ENCODE assay signal across 9 cellular contexts in genomic region chr1:17538428-17539130, GRCh38. TPM values are rescaled to one million over a fixed set of nuclear protein-coding genes. Genes with fewer than 3 reads are reported as not detected.
DNase-seq lines count a peak whose midpoint lies in the region; ATAC-seq lines count a peak whose summit lies in the region.
"Had no signal": no experiment of that assay in that cellular context is flagged by ENCODE, and none has a peak within 500 bp of the region (broad histone marks: within the 10 kb centered on the region; RNA-seq: fewer than 3 reads in every experiment).

No MANE protein-coding gene starts in this region.

- H3K9ac ChIP-seq in HUES64 (ENCODE audit: low read depth, low read length) = peak overlapping the region; percentile 56

- peaks cover 45 to 68% of the 10 kb centered on the region in 2 donors for H3K27me3 Mint-ChIP-seq in stimulated activated naive B cell treated with anti-CD40 and anti-IgM and Interleukin-4, amounts not matched to agents 10 μg/mL and 1 μg/mL and 100 μg/mL, for 72 hours

- no peaks in the 10 kb centered on the region for H3K9me3 ChIP-seq in HUES64 (ENCODE audit: insufficient read depth, low read depth, low read length)

- peak; percentile 24 for DNase-seq in T1000 (lab: John Stamatoyannopoulos, UW)
- peak; percentile 36 for DNase-seq in iris pigment epithelial cell (ENCODE audit: low read depth)
- no peak for DNase-seq in stimulated activated naive B cell treated with anti-CD40 and anti-IgM and Interleukin-4, amounts not matched to agents 10 μg/mL and 1 μg/mL and 100 μg/mL, for 72 hours
- no peak for DNase-seq in T-helper 2 cell
- no peak for DNase-seq in activated naive CD4-positive, alpha-beta T cell treated with anti-CD3 and anti-CD28 coated beads, Interleukin-2, amount 50 U/mL, for 16 hours
- DNase-seq in NCI-H128 (lab: John Stamatoyannopoulos, UW; ENCODE audit: unreplicated experiment) = no peak
- DNase-seq: activated CD4-positive, alpha-beta T cell treated with anti-CD3 and anti-CD28 coated beads, Interleukin-2, amount 50 U/mL, for 48 hours had no signal

- no peaks in the 10 kb centered on the region for H3K27me3 ChIP-seq in HUES64 (ENCODE audit: insufficient read depth, low read length)

- ATAC-seq in stimulated activated naive B cell treated with anti-CD40 and anti-IgM and Interleukin-4, amounts not matched to agents 10 μg/mL and 1 μg/mL and 100 μg/mL, for 72 hours (replicated peaks) = no peak
- no peak for ATAC-seq in GM21526 (IDR thresholded peaks at IDR 0.05; ENCODE audit: low FRiP score, unreplicated experiment)

- H3K4me1 Mint-ChIP-seq in stimulated activated naive B cell treated with anti-CD40 and anti-IgM and Interleukin-4, amounts not matched to agents 10 μg/mL and 1 μg/mL and 100 μg/mL, for 72 hours = peaks cover 21 to 33% of the 10 kb centered on the region in 2 donors

- no peaks in the 10 kb centered on the region for H3K36me3 ChIP-seq in HUES64 (ENCODE audit: insufficient read depth, low read length)

- H3K36me3 Mint-ChIP-seq in stimulated activated naive B cell treated with anti-CD40 and anti-IgM and Interleukin-4, amounts not matched to agents 10 μg/mL and 1 μg/mL and 100 μg/mL, for 72 hours = no peaks in the 10 kb centered on the region

- H3K27ac Mint-ChIP-seq in stimulated activated naive B cell treated with anti-CD40 and anti-IgM and Interleukin-4, amounts not matched to agents 10 μg/mL and 1 μg/mL and 100 μg/mL, for 72 hours = peak overlapping the region; percentile 78

- 12% methylated on average over 9 of the region's 13 CpGs for WGBS in HUES64

- no peaks in the 10 kb centered on the region for H3K9me3 Mint-ChIP-seq in stimulated activated naive B cell treated with anti-CD40 and anti-IgM and Interleukin-4, amounts not matched to agents 10 μg/mL and 1 μg/mL and 100 μg/mL, for 72 hours

- H3K27ac ChIP-seq in HUES64 (ENCODE audit: low read depth, low read length) = peak overlapping the region; percentile 36; the same call in 1 of the 2 replicates

- peak overlapping the region; percentile 54 for H3K4me3 ChIP-seq in HUES64 (ENCODE audit: low read length)

- peaks cover 21% of the 10 kb centered on the region for H3K4me1 ChIP-seq in HUES64 (ENCODE audit: insufficient read depth, low read length)

- H3K4me3 Mint-ChIP-seq in stimulated activated naive B cell treated with anti-CD40 and anti-IgM and Interleukin-4, amounts not matched to agents 10 μg/mL and 1 μg/mL and 100 μg/mL, for 72 hours = peak overlapping the region; percentile 76 to 83

RNA-seq across cellular contexts. Expression of gene ARHGEF10L, which starts 0.9 kb away (rescaled TPM):
- polyA plus RNA-seq in HUES64 (2013, experiment 1 of 2) = 13.5 TPM
- polyA plus RNA-seq in HUES64 (2013, experiment 2 of 2) = 13.4 TPM

Comparison
In these comparisons a context has a peak if more than half of its experiments do, and no peak if none do; other contexts are left out.
1. DNase-seq: peak in T1000 (single experiment) and iris pigment epithelial cell (single experiment); none in stimulated activated naive B cell treated with anti-CD40 and anti-IgM and Interleukin-4, amounts not matched to agents 10 μg/mL and 1 μg/mL and 100 μg/mL, for 72 hours (single experiment), T-helper 2 cell (0 of 5), activated naive CD4-positive, alpha-beta T cell treated with anti-CD3 and anti-CD28 coated beads, Interleukin-2, amount 50 U/mL, for 16 hours (single experiment) and NCI-H128 (single experiment).